In the genomic region with DNA sequence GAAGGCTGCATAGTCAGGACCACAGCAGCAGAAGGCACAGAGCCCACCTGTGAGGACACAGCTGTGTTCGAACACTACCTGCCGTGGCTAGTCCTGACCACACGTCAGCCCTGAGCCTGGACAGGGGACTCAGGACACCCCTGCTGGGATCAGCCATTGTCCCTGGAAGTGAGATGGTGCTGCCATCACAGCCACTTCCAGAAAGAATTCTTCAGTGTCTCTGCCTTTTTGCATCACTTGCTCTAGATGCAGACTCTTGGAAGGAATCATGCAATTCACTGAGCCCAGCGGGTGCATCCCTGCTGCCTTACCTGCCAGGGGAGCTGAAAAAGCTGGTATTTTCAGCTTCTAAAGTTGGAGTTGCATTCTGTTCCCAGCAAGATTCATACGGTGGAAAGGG, we compare ENCODE assay signal across 15 cellular contexts. TPM values are rescaled to one million over a fixed set of nuclear protein-coding genes. Genes with fewer than 3 reads are reported as not detected.
A peak's percentile ranks its signal among the peaks of the same experiment; 100 is the strongest.
DNase-seq lines count a peak whose midpoint lies in the region; ATAC-seq lines count a peak whose summit lies in the region.
"Had no signal": no experiment of that assay in that cellular context is flagged by ENCODE, and none has a peak within 500 bp of the region (broad histone marks: within the 10 kb centered on the region; RNA-seq: fewer than 3 reads in every experiment).

No MANE protein-coding gene starts in this region.

- H3K27me3 ChIP-seq in BLaER1, result no peaks in the 10 kb centered on the region
- no peaks in the 10 kb centered on the region for H3K27me3 ChIP-seq in CD4-positive, alpha-beta memory T cell (ENCODE audit: insufficient read depth, low read length)

- H3K9ac ChIP-seq in BLaER1, result no peak overlapping the region

- H3K27ac ChIP-seq in BLaER1, result peak overlapping the region; percentile 33; the same call in 1 of the 2 replicates
- no peak overlapping the region for H3K27ac ChIP-seq in CD4-positive, alpha-beta memory T cell (ENCODE audit: low read depth, low read length)
- H3K27ac ChIP-seq: HL-60 had no signal

- intact Hi-C loops in CD4-positive, alpha-beta memory T cell (cut with micrococcal nuclease), result no loop called here

- DNase-seq in CD4-positive, alpha-beta memory T cell, result no peak
- DNase-seq in T-helper 17 cell (no peak), putamen (ENCODE audit: low spot score) (no peak), GDM1 (lab: John Stamatoyannopoulos, UW) (no peak)
- no peak for DNase-seq in naive thymus-derived CD8-positive, alpha-beta T cell
- DNase-seq: Caco-2; CD8-positive, alpha-beta memory T cell; GOT3; H9 had no signal

- peaks cover 0 to 2% (median 0%) of the 10 kb centered on the region in 8 donors for H3K9me3 Mint-ChIP-seq in CD4-positive, alpha-beta memory T cell
- no peaks in the 10 kb centered on the region for H3K9me3 Mint-ChIP-seq in naive thymus-derived CD8-positive, alpha-beta T cell
- H3K9me3 Mint-ChIP-seq: CD8-positive, alpha-beta memory T cell; H9 had no signal

- CTCF ChIA-PET in CD4-positive, alpha-beta memory T cell (lab: Charles Lee; ENCODE audit: partially characterized antibody), result no interaction called here

- no peaks in the 10 kb centered on the region for H3K36me3 Mint-ChIP-seq in CD4-positive, alpha-beta memory T cell
- peaks cover 9% of the 10 kb centered on the region for H3K36me3 Mint-ChIP-seq in T-helper 17 cell (ENCODE audit: low read depth)
- H3K36me3 Mint-ChIP-seq in naive thymus-derived CD8-positive, alpha-beta T cell, result no peaks in the 10 kb centered on the region
- H3K36me3 Mint-ChIP-seq: CD14-positive monocyte; CD8-positive, alpha-beta memory T cell had no signal

- no peak overlapping the region for H3K4me3 ChIP-seq in BLaER1
- H3K4me3 ChIP-seq in CD4-positive, alpha-beta memory T cell (ENCODE audit: low read length in 2 of 2), result no peak overlapping the region
- H3K4me3 ChIP-seq: K562 had no signal

- no peaks in the 10 kb centered on the region for H3K9me3 ChIP-seq in BLaER1
- no peaks in the 10 kb centered on the region for H3K9me3 ChIP-seq in CD4-positive, alpha-beta memory T cell (ENCODE audit: control insufficient read depth in 1 of 2, low read length in 2 of 2)
- no peaks in the 10 kb centered on the region for H3K9me3 ChIP-seq in T-helper 17 cell (ENCODE audit: control insufficient read depth, low read length, poor library complexity, severe bottlenecking)
- H3K9me3 ChIP-seq: Caco-2 had no signal

- H3K27me3 Mint-ChIP-seq in CD4-positive, alpha-beta memory T cell, result peaks cover 6 to 9% of the 10 kb centered on the region in 2 donors
- peaks cover 64% of the 10 kb centered on the region for H3K27me3 Mint-ChIP-seq in T-helper 17 cell
- H3K27me3 Mint-ChIP-seq in naive thymus-derived CD8-positive, alpha-beta T cell, result peaks cover 4 to 11% (median 7%) of the 10 kb centered on the region in 5 donors

- H3K36me3 ChIP-seq in BLaER1, result no peaks in the 10 kb centered on the region
- H3K36me3 ChIP-seq in CD4-positive, alpha-beta memory T cell (ENCODE audit: insufficient read depth, low read length), result no peaks in the 10 kb centered on the region

- H3K4me1 Mint-ChIP-seq in CD4-positive, alpha-beta memory T cell, result peaks cover 11 to 15% (median 15%) of the 10 kb centered on the region in 4 donors
- peaks cover 19% of the 10 kb centered on the region for H3K4me1 Mint-ChIP-seq in T-helper 17 cell
- peaks cover 8 to 23% (median 20%) of the 10 kb centered on the region in 4 donors for H3K4me1 Mint-ChIP-seq in naive thymus-derived CD8-positive, alpha-beta T cell
- H3K4me1 Mint-ChIP-seq: B cell had no signal

- POLR2A ChIA-PET in CD4-positive, alpha-beta memory T cell (lab: Charles Lee; ENCODE audit: partially characterized antibody), result no interaction called here
- POLR2A ChIA-PET in naive thymus-derived CD8-positive, alpha-beta T cell (lab: Charles Lee), result no interaction called here

- H3K27ac Mint-ChIP-seq in CD4-positive, alpha-beta memory T cell, result peak overlapping the region in 1 of 7 donors; percentile 52
- peak overlapping the region; percentile 43 for H3K27ac Mint-ChIP-seq in T-helper 17 cell
- H3K27ac Mint-ChIP-seq in naive thymus-derived CD8-positive, alpha-beta T cell, result peak overlapping the region in 3 of 10 donors; percentile 28 to 85 (median 66)
- H3K27ac Mint-ChIP-seq: B cell; CD8-positive, alpha-beta memory T cell; H9 had no signal

- no peaks in the 10 kb centered on the region for H4K20me1 ChIP-seq in BLaER1

- peaks cover 55% of the 10 kb centered on the region for H3K4me1 ChIP-seq in BLaER1
- peaks cover 15% of the 10 kb centered on the region for H3K4me1 ChIP-seq in CD4-positive, alpha-beta memory T cell (ENCODE audit: insufficient read depth, low read length)
- H3K4me1 ChIP-seq: Caco-2 had no signal

- peak overlapping the region in 6 of 8 donors; percentile 22 to 70 (median 48) for H3K4me3 Mint-ChIP-seq in CD4-positive, alpha-beta memory T cell
- peak overlapping the region; percentile 63 for H3K4me3 Mint-ChIP-seq in T-helper 17 cell
- H3K4me3 Mint-ChIP-seq in naive thymus-derived CD8-positive, alpha-beta T cell, result peak overlapping the region in 6 of 10 donors; percentile 36 to 70 (median 44)
- H3K4me3 Mint-ChIP-seq: B cell, H9 had no signal

- peak overlapping the region; percentile 74 for H3K4me2 ChIP-seq in BLaER1

- ATAC-seq in T-helper 17 cell (no peak), HG03196 (IDR thresholded peaks at IDR 0.05; ENCODE audit: unreplicated experiment) (no peak)
- no peak for ATAC-seq in naive thymus-derived CD8-positive, alpha-beta T cell
- ATAC-seq: K562 had no signal

RNA-seq across cellular contexts. Expression of a gene that starts 49.3 kb away (rescaled TPM):
- not detected for total RNA-seq in CD4-positive, alpha-beta memory T cell
- not detected for polyA plus RNA-seq in CD4-positive, alpha-beta memory T cell
- total RNA-seq in T-helper 17 cell, result under 1 TPM in 1 of 2 donors, not detected in 1; 0.07 TPM
- total RNA-seq in naive thymus-derived CD8-positive, alpha-beta T cell, result not detected
- polyA plus RNA-seq in naive thymus-derived CD8-positive, alpha-beta T cell, result not detected
- total RNA-seq: CD8-positive, alpha-beta memory T cell had no signal
- polyA plus RNA-seq: CD14-positive monocyte, K562 had no signal
